16 cellular contexts compared by ENCODE assay signal in the genomic region with DNA sequence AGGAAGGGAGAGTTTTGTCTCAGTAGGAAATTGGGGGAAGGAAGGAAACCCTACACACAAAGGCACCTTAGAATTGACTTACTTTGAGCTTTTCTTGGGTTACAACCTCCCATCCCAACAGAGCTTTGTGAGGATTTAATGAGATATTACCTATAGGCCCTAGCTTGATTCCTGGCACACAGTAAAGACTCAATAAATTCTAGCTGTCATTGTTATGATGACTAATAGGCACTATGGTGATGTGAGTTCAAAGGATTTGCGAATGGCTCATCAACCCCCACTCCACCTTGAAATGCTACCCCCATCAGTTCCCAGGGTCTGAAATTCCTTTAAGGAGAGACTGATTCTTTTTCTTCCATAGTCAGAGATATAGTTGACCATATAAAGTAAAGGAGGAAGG.
A peak's percentile ranks its signal among the peaks of the same experiment; 100 is the strongest.
DNase-seq lines count a peak whose midpoint lies in the region; ATAC-seq and TF ChIP-seq lines count a peak whose summit lies in the region.
"Had no signal": no experiment of that assay in that cellular context is flagged by ENCODE, and none has a peak within 500 bp of the region (broad histone marks: within the 10 kb centered on the region; RNA-seq: fewer than 3 reads in every experiment).

No MANE protein-coding gene starts in this region.

- peaks cover 10% of the 10 kb centered on the region for H3K4me1 Mint-ChIP-seq in type B pancreatic cell (ENCODE audit: unreplicated experiment)

- H3K36me3 Mint-ChIP-seq in type B pancreatic cell: no peaks in the 10 kb centered on the region

- H3K27me3 Mint-ChIP-seq in type B pancreatic cell: no peaks in the 10 kb centered on the region

- no peak for TF ChIP-seq CTCF in type B pancreatic cell (conservative IDR thresholded peaks at IDR 0.05)

- no peak overlapping the region for H3K27ac Mint-ChIP-seq in type B pancreatic cell
- H3K27ac Mint-ChIP-seq: activated T-helper 2 cell treated with anti-CD3 and anti-CD28 coated beads, Interferon-gamma antibody, Interleukin-2, Interleukin-4, amounts not matched to agents 10 μg/mL and 5 μg/mL and 100 μg/mL, durations not matched to agents 14 hours and 24 hours and 36 hours had no signal

- H3K4me3 Mint-ChIP-seq in type B pancreatic cell: no peak overlapping the region

- H3K9me3 Mint-ChIP-seq in type B pancreatic cell: no peaks in the 10 kb centered on the region
- H3K9me3 Mint-ChIP-seq: activated T-helper 2 cell treated with anti-CD3 and anti-CD28 coated beads, Interferon-gamma antibody, Interleukin-2, Interleukin-4, amounts not matched to agents 10 μg/mL and 5 μg/mL and 100 μg/mL, durations not matched to agents 14 hours and 24 hours and 36 hours had no signal

- no peak for ATAC-seq in GM21423 (IDR thresholded peaks at IDR 0.05; ENCODE audit: unreplicated experiment)
- ATAC-seq: psoas muscle, Right ventricle myocardium inferior had no signal

- peak; percentile 40 for DNase-seq in Daoy (ENCODE audit: low read depth)
- peak; percentile 46 for DNase-seq in HCEC 1CT
- DNase-seq in SW480 (ENCODE audit: low spot score): peak; percentile 74
- DNase-seq in glomerular visceral epithelial cell (ENCODE audit: extremely low spot score): peak; percentile 60
- DNase-seq in GM19240 (ENCODE audit: insufficient read length, low spot score): no peak
- DNase-seq in type B pancreatic cell (ENCODE audit: extremely low spot score, unreplicated experiment): no peak
- no peak for DNase-seq in NCI-H2196 (lab: John Stamatoyannopoulos, UW; ENCODE audit: unreplicated experiment)
- DNase-seq: activated CD4-positive, alpha-beta T cell treated with anti-CD3 and anti-CD28 coated beads, Interleukin-2, amount 50 U/mL, for 48 hours; colonic mucosa; midbrain; NCI-H345; psoas muscle; T-helper 1 cell had no signal

Comparison
In these comparisons a context has a peak if more than half of its experiments do, and no peak if none do; other contexts are left out.
1. DNase-seq: peak in Daoy (single experiment), HCEC 1CT (single experiment), SW480 (single experiment) and glomerular visceral epithelial cell (single experiment); none in GM19240 (single experiment), type B pancreatic cell (single experiment) and NCI-H2196 (single experiment).